Comparison of ENCODE assay signal across 9 cellular contexts in genomic region chr19:33375760-33376159, GRCh38. TPM values are rescaled to one million over a fixed set of nuclear protein-coding genes. Genes with fewer than 3 reads are reported as not detected.
DNase-seq lines count a peak whose midpoint lies in the region; ATAC-seq and TF ChIP-seq lines count a peak whose summit lies in the region.
"Had no signal": no experiment of that assay in that cellular context is flagged by ENCODE, and none has a peak within 500 bp of the region (broad histone marks: within the 10 kb centered on the region; RNA-seq: fewer than 3 reads in every experiment).

No MANE protein-coding gene starts in this region.

- no peaks in the 10 kb centered on the region for H3K27me3 Mint-ChIP-seq in CD4-positive, alpha-beta T cell
- peaks cover 6% of the 10 kb centered on the region for H3K27me3 Mint-ChIP-seq in nephron progenitor cell (ENCODE audit: low read depth, poor library complexity)

- peak overlapping the region; percentile 87 for H3K4me3 ChIP-seq in Loucy (ENCODE audit: low read length, poor library complexity, severe bottlenecking)
- no peak overlapping the region for H3K4me3 ChIP-seq in cardiac fibroblast (replicated peaks in 1 of 2; ENCODE audit: low read depth in 2 of 2, low read length in 2 of 2)
- H3K4me3 ChIP-seq in prostate gland: no peak overlapping the region

- ATAC-seq in CD4-positive, alpha-beta T cell (ENCODE audit: poor library complexity): no peak
- ATAC-seq in HG03159 (IDR thresholded peaks at IDR 0.05; ENCODE audit: unreplicated experiment): no peak
- no peak for ATAC-seq in GM21423 (IDR thresholded peaks at IDR 0.05; ENCODE audit: unreplicated experiment)
- ATAC-seq in HG03457 (IDR thresholded peaks at IDR 0.05; ENCODE audit: unreplicated experiment): no peak

- intact Hi-C loops in CD4-positive, alpha-beta T cell (cut with DNase I, micrococcal nuclease): loop anchor here in 1 of 2 experiments (2.0 to 10.0 kb wide), 2 partner anchors 199 to 971 kb away; partner anchors contain the start of gene DPY19L3
- intact Hi-C loops in prostate gland (cut with DNase I): loop anchor here (2.0 kb wide), 1 partner anchor 13 kb away; no protein-coding TSS in a partner anchor

- no peak for TF ChIP-seq CTCF in CD4-positive, alpha-beta T cell (IDR thresholded peaks at IDR 0.05)
- TF ChIP-seq CTCF in Loucy (conservative IDR thresholded peaks at IDR 0.05; ENCODE audit: low read length) (no peak), cardiac fibroblast (IDR thresholded peaks at IDR 0.05; ENCODE audit: low read depth, low read length) (no peak), nephron progenitor cell (IDR thresholded peaks at IDR 0.05) (no peak), prostate gland (IDR thresholded peaks at IDR 0.05) (no peak)

- no peaks in the 10 kb centered on the region for H3K9me3 Mint-ChIP-seq in CD4-positive, alpha-beta T cell
- no peaks in the 10 kb centered on the region for H3K9me3 Mint-ChIP-seq in nephron progenitor cell

- DNase-seq in CD4-positive, alpha-beta T cell: no peak
- DNase-seq in cardiac fibroblast (ENCODE audit: low read depth in 2 of 2): peak; percentile 36 to 43
- DNase-seq in nephron progenitor cell: no peak
- DNase-seq in prostate gland (ENCODE audit: low spot score): no peak
- DNase-seq: NCI-H524 had no signal

- peak overlapping the region; percentile 80 for H3K4me3 Mint-ChIP-seq in CD4-positive, alpha-beta T cell
- peak overlapping the region; percentile 90 for H3K4me3 Mint-ChIP-seq in nephron progenitor cell

- peaks cover 67% of the 10 kb centered on the region for H4K20me1 ChIP-seq in Loucy (ENCODE audit: insufficient read depth, low read length, poor library complexity, severe bottlenecking)

- H3K27ac Mint-ChIP-seq in CD4-positive, alpha-beta T cell: peak overlapping the region; percentile 65
- no peak overlapping the region for H3K27ac Mint-ChIP-seq in nephron progenitor cell

- peaks cover 18% of the 10 kb centered on the region for H3K36me3 Mint-ChIP-seq in CD4-positive, alpha-beta T cell (ENCODE audit: low read depth)
- H3K36me3 Mint-ChIP-seq in nephron progenitor cell (ENCODE audit: low read depth): peaks cover 32% of the 10 kb centered on the region

- CTCF ChIA-PET in CD4-positive, alpha-beta T cell (lab: Charles Lee): no interaction called here

- no peak overlapping the region for H2AFZ ChIP-seq in Loucy (ENCODE audit: low read length)

- no peak for TF ChIP-seq POLR2A in prostate gland (IDR thresholded peaks at IDR 0.05)

- H3K4me1 ChIP-seq in Loucy (ENCODE audit: insufficient read depth, low read length, poor library complexity, severe bottlenecking) (peaks cover 54% of the 10 kb centered on the region), prostate gland (replicated peaks) (no peaks in the 10 kb centered on the region)

- WGBS in prostate gland: 77% methylated on average over 1 of the region's 1 CpG

- no peaks in the 10 kb centered on the region for H3K9me2 ChIP-seq in Loucy (replicated peaks; ENCODE audit: low read depth, low read length)

- H3K4me1 Mint-ChIP-seq in CD4-positive, alpha-beta T cell (ENCODE audit: low read depth): peaks cover 63% of the 10 kb centered on the region
- H3K4me1 Mint-ChIP-seq in nephron progenitor cell: peaks cover 38% of the 10 kb centered on the region

- peaks cover 21% of the 10 kb centered on the region for H3K36me3 ChIP-seq in Loucy (ENCODE audit: insufficient read depth, low read length)
- no peaks in the 10 kb centered on the region for H3K36me3 ChIP-seq in prostate gland

- POLR2A ChIA-PET in CD4-positive, alpha-beta T cell (lab: Charles Lee): no interaction called here

- H3K9me3 ChIP-seq in CD4-positive, alpha-beta T cell (ENCODE audit: control insufficient read depth, low read length): no peaks in the 10 kb centered on the region
- H3K9me3 ChIP-seq in Loucy (ENCODE audit: insufficient read depth, low read depth, low read length) (no peaks in the 10 kb centered on the region), prostate gland (no peaks in the 10 kb centered on the region)

- peak overlapping the region; percentile 86 for H3K9ac ChIP-seq in Loucy (ENCODE audit: low read depth, low read length, poor library complexity, severe bottlenecking)

- H3K79me2 ChIP-seq in Loucy (ENCODE audit: insufficient read depth, low read length): peaks cover 68% of the 10 kb centered on the region

- no peak overlapping the region for H3K27ac ChIP-seq in CD4-positive, alpha-beta T cell (ENCODE audit: low read depth, low read length)
- H3K27ac ChIP-seq in prostate gland: no peak overlapping the region

- H3F3A ChIP-seq in Loucy (ENCODE audit: low read depth): no peaks in the 10 kb centered on the region

- H3K4me2 ChIP-seq in Loucy (ENCODE audit: low read depth, low read length, poor library complexity, severe bottlenecking): peak overlapping the region; percentile 90

- H3K27me3 ChIP-seq in CD4-positive, alpha-beta T cell (ENCODE audit: control insufficient read depth, insufficient read depth, low read length): no peaks in the 10 kb centered on the region
- H3K27me3 ChIP-seq in Loucy (ENCODE audit: insufficient read depth, low read length, poor library complexity, severe bottlenecking) (no peaks in the 10 kb centered on the region), prostate gland (replicated peaks; ENCODE audit: insufficient read depth) (no peaks in the 10 kb centered on the region)

RNA-seq across cellular contexts. Expression of gene CEBPG, which starts 2.3 kb away (rescaled TPM):
- total RNA-seq in CD4-positive, alpha-beta T cell: 10 to 100 TPM; 15.5 TPM
- 10 to 100 TPM; 15.7 to 19.7 TPM for total RNA-seq in prostate gland

Comparison
In these comparisons a context has a peak if more than half of its experiments do, and no peak if none do; other contexts are left out.
1. DNase-seq: peak in cardiac fibroblast (2 of 2); none in CD4-positive, alpha-beta T cell (0 of 10), nephron progenitor cell (single experiment) and prostate gland (single experiment).